21 cellular contexts compared by ENCODE assay signal in genomic region chr17:34203018-34203646, GRCh38. TPM values are rescaled to one million over a fixed set of nuclear protein-coding genes. Genes with fewer than 3 reads are reported as not detected.
"Had no signal": no experiment of that assay in that cellular context is flagged by ENCODE, and none has a peak within 500 bp of the region (broad histone marks: within the 10 kb centered on the region; RNA-seq: fewer than 3 reads in every experiment).

No MANE protein-coding gene starts in this region.

- H3K4me3 ChIP-seq: Peyer's patch had no signal

- H3K36me3 ChIP-seq: Peyer's patch had no signal

- ATAC-seq: PC-3 had no signal

- H3K4me1 ChIP-seq: Peyer's patch had no signal

- H3K27ac ChIP-seq: KMS-11, Peyer's patch had no signal

- DNase-seq: IMR-90, Kasumi-1, MM.1S, NCI-H1092 treated with DMSO at 0.1 percent for 48 hours, NCI-H1436, NCI-H187, NCI-H2029, NCI-H2081 treated with DMSO at 0.1 percent for 48 hours, NCI-H2171, NCI-H226, NCI-H446, NCI-H510A, NCI-H524 treated with DMSO at 0.1 percent for 48 hours, NCI-H774, PC-3, Peyer's patch, SHP77, SK-N-SH had no signal

- H3K27me3 ChIP-seq: Peyer's patch had no signal

- H3K9ac ChIP-seq: KMS-11, SK-N-SH had no signal

- H3K4me2 ChIP-seq: KMS-11, SK-N-SH had no signal

- H3K9me3 ChIP-seq: SK-N-SH had no signal

RNA-seq across cellular contexts. Expression of gene CCL2, which starts 52.0 kb away (rescaled TPM):
- total RNA-seq: HT-29, PC-3, SK-MEL-5 had no signal
